ENCODE assay signal across 8 cellular contexts in the genomic region with DNA sequence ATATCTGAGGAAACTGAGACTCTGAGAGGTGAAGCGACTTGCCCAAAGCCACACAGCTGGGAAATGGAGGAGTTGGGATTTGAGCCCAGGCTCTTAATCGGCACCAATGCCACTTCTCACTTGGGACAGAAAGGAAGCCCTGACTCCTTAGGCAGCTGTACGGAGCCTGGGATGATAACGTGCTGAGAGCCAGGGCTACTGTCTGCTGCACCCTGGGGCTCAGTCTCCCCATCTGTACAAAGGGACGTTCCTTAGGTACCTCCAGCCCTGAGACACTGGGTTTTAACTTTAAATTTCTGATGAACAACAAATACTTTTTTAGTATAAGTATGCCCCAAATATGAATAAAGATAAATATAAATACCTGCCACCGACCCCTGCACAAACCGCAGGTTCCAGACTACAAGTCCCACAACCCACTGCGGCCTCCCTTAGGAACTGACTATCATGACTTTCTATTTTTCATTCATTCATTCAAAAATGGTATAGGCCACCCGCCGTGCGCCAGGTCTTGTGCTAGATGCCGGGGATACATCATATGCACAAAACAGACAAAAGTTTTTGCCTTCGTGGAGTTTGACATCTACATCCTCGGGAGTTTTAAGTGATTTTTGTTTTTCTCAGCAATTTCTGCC. TPM values are rescaled to one million over a fixed set of nuclear protein-coding genes. Genes with fewer than 3 reads are reported as not detected.
A peak's percentile ranks its signal among the peaks of the same experiment; 100 is the strongest.
DNase-seq lines count a peak whose midpoint lies in the region; ATAC-seq and TF ChIP-seq lines count a peak whose summit lies in the region.

No MANE protein-coding gene starts in this region.

- H3K4me3 ChIP-seq in OCI-LY3 (ENCODE audit: low read length), result peak overlapping the region; percentile 96

- H3K9me3 ChIP-seq in OCI-LY3 (ENCODE audit: insufficient read depth, low read length), result no peaks in the 10 kb centered on the region

- H3K9ac ChIP-seq in OCI-LY3 (ENCODE audit: low read length), result peak overlapping the region; percentile 84

- peak overlapping the region; percentile 86 for H3K4me2 ChIP-seq in OCI-LY3 (ENCODE audit: low read length)

- peaks cover 34% of the 10 kb centered on the region for H4K20me1 ChIP-seq in OCI-LY3 (ENCODE audit: insufficient read depth, low read length)

- peaks cover 42% of the 10 kb centered on the region for H3K79me2 ChIP-seq in OCI-LY3 (ENCODE audit: low read length)

- intact Hi-C loops in Right ventricle myocardium superior (cut with DNase I), result no loop called here

- peaks cover 12% of the 10 kb centered on the region for H3K36me3 ChIP-seq in OCI-LY3 (replicated peaks; ENCODE audit: low read depth, low read length)

- no peaks in the 10 kb centered on the region for H3K27me3 ChIP-seq in OCI-LY3 (ENCODE audit: low read depth, low read length)

- ATAC-seq in GM18861 (IDR thresholded peaks at IDR 0.05; ENCODE audit: unreplicated experiment) (peak; percentile 14), HG03378 (IDR thresholded peaks at IDR 0.05; ENCODE audit: unreplicated experiment) (peak; percentile 31), Right ventricle myocardium superior (ENCODE audit: poor library complexity) (peak; percentile 63)

- DNase-seq in A172 (ENCODE audit: low spot score) (peak; percentile 19), Right ventricle myocardium superior (peak; percentile 83), progenitor cell of endocrine pancreas (ENCODE audit: low spot score, unreplicated experiment) (no peak), ecto neural progenitor cell (ENCODE audit: low spot score) (no peak)
- peak; percentile 74 for DNase-seq in activated naive CD4-positive, alpha-beta T cell treated with Interleukin-2 at 50 U/mL for 16 hours

- H3K27ac ChIP-seq in OCI-LY3 (ENCODE audit: low read length), result peak overlapping the region; percentile 81

- no peaks in the 10 kb centered on the region for H3K36me3 Mint-ChIP-seq in progenitor cell of endocrine pancreas (ENCODE audit: insufficient read depth)

- H3K4me1 ChIP-seq in OCI-LY3 (ENCODE audit: low read length), result peaks cover 30% of the 10 kb centered on the region

- H3K27me3 Mint-ChIP-seq in progenitor cell of endocrine pancreas, result no peaks in the 10 kb centered on the region

- TF ChIP-seq CTCF in OCI-LY3 (IDR thresholded peaks at IDR 0.05; ENCODE audit: low read depth, low read length), result no peak
- no peak for TF ChIP-seq CTCF in progenitor cell of endocrine pancreas (IDR thresholded peaks at IDR 0.05; ENCODE audit: unreplicated experiment)

- H3K4me1 Mint-ChIP-seq in progenitor cell of endocrine pancreas (ENCODE audit: low read depth), result peaks cover 15% of the 10 kb centered on the region

- H3K4me3 Mint-ChIP-seq in progenitor cell of endocrine pancreas (ENCODE audit: low read depth), result peak overlapping the region; percentile 99

- peak overlapping the region; percentile 99 for H2AFZ ChIP-seq in OCI-LY3 (ENCODE audit: low read depth, low read length)

- H3K9me3 Mint-ChIP-seq in progenitor cell of endocrine pancreas (ENCODE audit: low read depth), result no peaks in the 10 kb centered on the region

- peak overlapping the region; percentile 97 for H3K27ac Mint-ChIP-seq in progenitor cell of endocrine pancreas

RNA-seq across cellular contexts. Expression of gene NCLN, which starts 0.8 kb away (rescaled TPM):
- total RNA-seq in A172 (2014; rRNA removed; shearing (Covaris generic)), result 67.6 and 74.6 TPM in 2 replicates
- total RNA-seq in Right ventricle myocardium superior (24.9 TPM), progenitor cell of endocrine pancreas (54.6 and 57.7 TPM in 2 replicates)

RNA-seq across cellular contexts. Expression of gene S1PR4, which starts 6.4 kb away (rescaled TPM):
- 0.26 TPM in 1 of 2 replicates, not detected in the other for total RNA-seq in A172 (2014; rRNA removed; shearing (Covaris generic))
- 0.27 TPM for total RNA-seq in Right ventricle myocardium superior
- not detected in 2 replicates for total RNA-seq in progenitor cell of endocrine pancreas

RNA-seq across cellular contexts. Expression of gene CELF5, which starts 39.5 kb away (rescaled TPM):
- not detected in 2 replicates for total RNA-seq in A172 (2014; rRNA removed; shearing (Covaris generic))
- total RNA-seq in Right ventricle myocardium superior (not detected), progenitor cell of endocrine pancreas (1.6 and 1.7 TPM in 2 replicates)

RNA-seq across cellular contexts. Expression of gene GNA15, which starts 49.1 kb away (rescaled TPM):
- 0.19 and 0.26 TPM in 2 replicates for total RNA-seq in A172 (2014; rRNA removed; shearing (Covaris generic))
- 2.8 TPM for total RNA-seq in Right ventricle myocardium superior
- total RNA-seq in progenitor cell of endocrine pancreas, result not detected in 2 replicates

Comparison
In these comparisons a context has a peak if more than half of its experiments do, and no peak if none do; other contexts are left out.
1. DNase-seq: peak in A172 (single experiment), activated naive CD4-positive, alpha-beta T cell treated with Interleukin-2 at 50 U/mL for 16 hours (single experiment) and Right ventricle myocardium superior (single experiment); none in progenitor cell of endocrine pancreas (single experiment) and ecto neural progenitor cell (single experiment).
2. Peak in every context shown above with its lines, with median percentiles within 50 percentile points of each other: ATAC-seq.